Comparison of ENCODE assay signal across 2 cellular contexts in the genomic region with DNA sequence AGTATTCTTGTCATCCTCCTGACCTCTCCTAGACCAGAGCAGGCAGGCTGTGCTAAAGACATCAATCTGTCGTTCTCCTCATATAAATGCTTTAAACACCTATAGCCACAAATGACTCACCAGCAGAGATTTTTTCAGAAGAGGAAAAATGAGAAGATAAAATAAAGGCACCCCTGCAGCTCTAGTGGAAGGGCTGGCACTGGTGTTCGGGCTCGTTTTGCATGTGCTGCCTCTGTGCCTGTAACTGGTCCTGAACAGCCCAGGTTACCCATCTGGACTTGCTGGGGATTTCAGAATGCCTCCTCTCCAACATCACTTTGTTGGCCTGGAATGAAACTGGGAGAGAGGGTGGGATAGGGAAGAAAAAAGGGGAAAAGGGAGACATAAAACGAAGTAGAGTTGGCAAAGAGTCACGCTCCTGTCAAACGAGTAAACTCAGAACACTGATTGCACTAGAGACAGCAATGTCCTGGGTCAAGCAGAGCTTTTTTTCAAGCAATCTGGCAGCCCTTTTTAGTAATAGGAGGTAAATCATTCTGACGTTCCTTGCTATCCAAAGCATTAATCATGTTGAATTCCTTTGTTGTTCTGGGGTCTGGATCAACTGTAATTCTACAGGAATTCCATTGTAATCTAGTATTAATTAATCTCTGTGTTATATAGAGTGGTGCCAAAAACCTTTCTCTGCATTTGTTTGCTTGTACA.
TF ChIP-seq lines count a peak whose summit lies in the region.

No MANE protein-coding gene starts in this region.

TF ChIP-seq in HEK293, 187 proteins besides CTCF, POLR2A, EP300 and RAD21 (continued from another document and continues in another):
- TF ChIP-seq ZNF239 (tag by site-specific recombination; IDR thresholded peaks at IDR 0.05), result no peak
- no peak for TF ChIP-seq ZNF394 (tag by site-specific recombination; IDR thresholded peaks at IDR 0.05; ENCODE audit: borderline replicate concordance)
- TF ChIP-seq ZSCAN23 (tag by site-specific recombination; IDR thresholded peaks at IDR 0.05), result no peak
- peak; percentile 80 for TF ChIP-seq ZNF843 (tag by site-specific recombination; IDR thresholded peaks at IDR 0.05)
- TF ChIP-seq ZNF248 (tag by site-specific recombination; IDR thresholded peaks at IDR 0.05), result no peak
- TF ChIP-seq ZNF24 (tag by site-specific recombination; IDR thresholded peaks at IDR 0.05), result 0 out of 2 replicates have a peak, but pooled peaks have one; percentile 27
- no peak for TF ChIP-seq ZNF223 (tag by site-specific recombination; IDR thresholded peaks at IDR 0.05)
- no peak for TF ChIP-seq ZBTB48 (tag by site-specific recombination; IDR thresholded peaks at IDR 0.05)
- TF ChIP-seq SP3 (tag by site-specific recombination; IDR thresholded peaks at IDR 0.05), result no peak
- TF ChIP-seq, protein P1, sequence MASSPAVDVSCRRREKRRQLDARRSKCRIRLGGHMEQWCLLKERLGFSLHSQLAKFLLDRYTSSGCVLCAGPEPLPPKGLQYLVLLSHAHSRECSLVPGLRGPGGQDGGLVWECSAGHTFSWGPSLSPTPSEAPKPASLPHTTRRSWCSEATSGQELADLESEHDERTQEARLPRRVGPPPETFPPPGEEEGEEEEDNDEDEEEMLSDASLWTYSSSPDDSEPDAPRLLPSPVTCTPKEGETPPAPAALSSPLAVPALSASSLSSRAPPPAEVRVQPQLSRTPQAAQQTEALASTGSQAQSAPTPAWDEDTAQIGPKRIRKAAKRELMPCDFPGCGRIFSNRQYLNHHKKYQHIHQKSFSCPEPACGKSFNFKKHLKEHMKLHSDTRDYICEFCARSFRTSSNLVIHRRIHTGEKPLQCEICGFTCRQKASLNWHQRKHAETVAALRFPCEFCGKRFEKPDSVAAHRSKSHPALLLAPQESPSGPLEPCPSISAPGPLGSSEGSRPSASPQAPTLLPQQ (tag by site-specific recombination; IDR thresholded peaks at IDR 0.05), result 0 out of 2 replicates have a peak, but pooled peaks have one; percentile 23
- TF ChIP-seq MYNN (tag by site-specific recombination; IDR thresholded peaks at IDR 0.05; ENCODE audit: borderline replicate concordance), result peak; percentile 31; the same call in 1 of the 2 replicates
- TF ChIP-seq ZNF548 (tag by site-specific recombination; IDR thresholded peaks at IDR 0.05), result no peak
- no peak for TF ChIP-seq SCRT2 (tag by site-specific recombination; IDR thresholded peaks at IDR 0.05)
- peak; percentile 56 for TF ChIP-seq OSR2 (tag by site-specific recombination; IDR thresholded peaks at IDR 0.05)
- peak; percentile 52; the same call in 1 of the 2 replicates for TF ChIP-seq ZNF629 (tag by site-specific recombination; IDR thresholded peaks at IDR 0.05)
- peak; percentile 59 for TF ChIP-seq FEZF1 (tag by site-specific recombination; IDR thresholded peaks at IDR 0.05)
- TF ChIP-seq ZIC2 (tag by site-specific recombination; IDR thresholded peaks at IDR 0.05), result 0 out of 2 replicates have a peak, but pooled peaks have one; percentile 9
- no peak for TF ChIP-seq ZNF266 (tag by site-specific recombination; IDR thresholded peaks at IDR 0.05; ENCODE audit: low read depth)
- no peak for TF ChIP-seq ZNF626 (tag by site-specific recombination; IDR thresholded peaks at IDR 0.05)
- TF ChIP-seq BCL11A (tag by site-specific recombination; IDR thresholded peaks at IDR 0.05; ENCODE audit: low read depth), result peak; percentile 82
- TF ChIP-seq, protein P2, sequence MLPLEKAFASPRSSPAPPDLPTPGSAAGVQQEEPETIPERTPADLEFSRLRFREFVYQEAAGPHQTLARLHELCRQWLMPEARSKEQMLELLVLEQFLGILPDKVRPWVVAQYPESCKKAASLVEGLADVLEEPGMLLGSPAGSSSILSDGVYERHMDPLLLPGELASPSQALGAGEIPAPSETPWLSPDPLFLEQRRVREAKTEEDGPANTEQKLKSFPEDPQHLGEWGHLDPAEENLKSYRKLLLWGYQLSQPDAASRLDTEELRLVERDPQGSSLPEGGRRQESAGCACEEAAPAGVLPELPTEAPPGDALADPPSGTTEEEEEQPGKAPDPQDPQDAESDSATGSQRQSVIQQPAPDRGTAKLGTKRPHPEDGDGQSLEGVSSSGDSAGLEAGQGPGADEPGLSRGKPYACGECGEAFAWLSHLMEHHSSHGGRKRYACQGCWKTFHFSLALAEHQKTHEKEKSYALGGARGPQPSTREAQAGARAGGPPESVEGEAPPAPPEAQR (tag by site-specific recombination; IDR thresholded peaks at IDR 0.05), result no peak
- TF ChIP-seq, protein P3, sequence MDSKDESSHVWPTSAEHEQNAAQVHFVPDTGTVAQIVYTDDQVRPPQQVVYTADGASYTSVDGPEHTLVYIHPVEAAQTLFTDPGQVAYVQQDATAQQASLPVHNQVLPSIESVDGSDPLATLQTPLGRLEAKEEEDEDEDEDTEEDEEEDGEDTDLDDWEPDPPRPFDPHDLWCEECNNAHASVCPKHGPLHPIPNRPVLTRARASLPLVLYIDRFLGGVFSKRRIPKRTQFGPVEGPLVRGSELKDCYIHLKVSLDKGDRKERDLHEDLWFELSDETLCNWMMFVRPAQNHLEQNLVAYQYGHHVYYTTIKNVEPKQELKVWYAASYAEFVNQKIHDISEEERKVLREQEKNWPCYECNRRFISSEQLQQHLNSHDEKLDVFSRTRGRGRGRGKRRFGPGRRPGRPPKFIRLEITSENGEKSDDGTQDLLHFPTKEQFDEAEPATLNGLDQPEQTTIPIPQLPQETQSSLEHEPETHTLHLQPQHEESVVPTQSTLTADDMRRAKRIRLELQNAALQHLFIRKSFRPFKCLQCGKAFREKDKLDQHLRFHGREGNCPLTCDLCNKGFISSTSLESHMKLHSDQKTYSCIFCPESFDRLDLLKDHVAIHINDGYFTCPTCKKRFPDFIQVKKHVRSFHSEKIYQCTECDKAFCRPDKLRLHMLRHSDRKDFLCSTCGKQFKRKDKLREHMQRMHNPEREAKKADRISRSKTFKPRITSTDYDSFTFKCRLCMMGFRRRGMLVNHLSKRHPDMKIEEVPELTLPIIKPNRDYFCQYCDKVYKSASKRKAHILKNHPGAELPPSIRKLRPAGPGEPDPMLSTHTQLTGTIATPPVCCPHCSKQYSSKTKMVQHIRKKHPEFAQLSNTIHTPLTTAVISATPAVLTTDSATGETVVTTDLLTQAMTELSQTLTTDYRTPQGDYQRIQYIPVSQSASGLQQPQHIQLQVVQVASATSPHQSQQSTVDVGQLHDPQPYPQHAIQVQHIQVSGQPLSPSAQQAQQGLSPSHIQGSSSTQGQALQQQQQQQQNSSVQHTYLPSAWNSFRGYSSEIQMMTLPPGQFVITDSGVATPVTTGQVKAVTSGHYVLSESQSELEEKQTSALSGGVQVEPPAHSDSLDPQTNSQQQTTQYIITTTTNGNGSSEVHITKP (tag by site-specific recombination; IDR thresholded peaks at IDR 0.05), result peak; percentile 82
- TF ChIP-seq ZNF202 (tag by site-specific recombination; IDR thresholded peaks at IDR 0.05; ENCODE audit: borderline replicate concordance), result no peak
- peak; percentile 72 for TF ChIP-seq GLIS1 (tag by site-specific recombination; IDR thresholded peaks at IDR 0.05)
- TF ChIP-seq ZNF221 (tag by site-specific recombination; IDR thresholded peaks at IDR 0.05; ENCODE audit: borderline replicate concordance), result no peak

TF ChIP-seq in SK-N-SH, 30 proteins besides CTCF, POLR2A, EP300 and RAD21 (continued from another document):
- TF ChIP-seq, protein P4, sequence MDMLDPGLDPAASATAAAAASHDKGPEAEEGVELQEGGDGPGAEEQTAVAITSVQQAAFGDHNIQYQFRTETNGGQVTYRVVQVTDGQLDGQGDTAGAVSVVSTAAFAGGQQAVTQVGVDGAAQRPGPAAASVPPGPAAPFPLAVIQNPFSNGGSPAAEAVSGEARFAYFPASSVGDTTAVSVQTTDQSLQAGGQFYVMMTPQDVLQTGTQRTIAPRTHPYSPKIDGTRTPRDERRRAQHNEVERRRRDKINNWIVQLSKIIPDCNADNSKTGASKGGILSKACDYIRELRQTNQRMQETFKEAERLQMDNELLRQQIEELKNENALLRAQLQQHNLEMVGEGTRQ (IDR thresholded peaks at IDR 0.05; ENCODE audit: borderline replicate concordance, low read depth, low read length), result no peak
- TF ChIP-seq EZH2phosphoT487 (IDR thresholded peaks at IDR 0.05; ENCODE audit: borderline replicate concordance, low read depth) (no peak), MXI1 (IDR thresholded peaks at IDR 0.05; ENCODE audit: low read depth, low read length) (no peak), TEAD4 (IDR thresholded peaks at IDR 0.05; ENCODE audit: borderline replicate concordance, insufficient read depth) (peak; percentile 93), TCF12 (IDR thresholded peaks at IDR 0.05) (peak; percentile 88), CHD2 (IDR thresholded peaks at IDR 0.05; ENCODE audit: low read length, partially characterized antibody) (no peak), FOSL2 (IDR thresholded peaks at IDR 0.05; ENCODE audit: borderline replicate concordance, low read depth) (peak; percentile 25), TAF1 (IDR thresholded peaks at IDR 0.05; ENCODE audit: borderline replicate concordance, low read depth, low read length) (no peak), RCOR1 (IDR thresholded peaks at IDR 0.05; ENCODE audit: low read length) (peak; percentile 54; the same call in 1 of the 2 replicates), YY1 (IDR thresholded peaks at IDR 0.05; ENCODE audit: low read depth) (no peak), MEF2A (IDR thresholded peaks at IDR 0.05; ENCODE audit: borderline replicate concordance, low read depth) (no peak), GABPA (IDR thresholded peaks at IDR 0.05; ENCODE audit: low read depth) (no peak), ELF1 (IDR thresholded peaks at IDR 0.05) (no peak), RXRA (IDR thresholded peaks at IDR 0.05; ENCODE audit: borderline replicate concordance, low read depth) (peak; percentile 52), GATA2 (CRISPR knock-in tag; IDR thresholded peaks at IDR 0.05) (peak; percentile 19; the same call in 1 of the 2 replicates), FOXJ3 (CRISPR knock-in tag; IDR thresholded peaks at IDR 0.05) (no peak), SMC3 (IDR thresholded peaks at IDR 0.05; ENCODE audit: low read depth, low read length) (no peak)
- TF ChIP-seq, protein P5, sequence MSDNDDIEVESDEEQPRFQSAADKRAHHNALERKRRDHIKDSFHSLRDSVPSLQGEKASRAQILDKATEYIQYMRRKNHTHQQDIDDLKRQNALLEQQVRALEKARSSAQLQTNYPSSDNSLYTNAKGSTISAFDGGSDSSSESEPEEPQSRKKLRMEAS (IDR thresholded peaks at IDR 0.05; ENCODE audit: low read depth), result no peak
- TF ChIP-seq, protein P6, sequence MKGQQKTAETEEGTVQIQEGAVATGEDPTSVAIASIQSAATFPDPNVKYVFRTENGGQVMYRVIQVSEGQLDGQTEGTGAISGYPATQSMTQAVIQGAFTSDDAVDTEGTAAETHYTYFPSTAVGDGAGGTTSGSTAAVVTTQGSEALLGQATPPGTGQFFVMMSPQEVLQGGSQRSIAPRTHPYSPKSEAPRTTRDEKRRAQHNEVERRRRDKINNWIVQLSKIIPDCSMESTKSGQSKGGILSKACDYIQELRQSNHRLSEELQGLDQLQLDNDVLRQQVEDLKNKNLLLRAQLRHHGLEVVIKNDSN (IDR thresholded peaks at IDR 0.05; ENCODE audit: borderline replicate concordance, low read depth), result no peak
- TF ChIP-seq, protein P7, sequence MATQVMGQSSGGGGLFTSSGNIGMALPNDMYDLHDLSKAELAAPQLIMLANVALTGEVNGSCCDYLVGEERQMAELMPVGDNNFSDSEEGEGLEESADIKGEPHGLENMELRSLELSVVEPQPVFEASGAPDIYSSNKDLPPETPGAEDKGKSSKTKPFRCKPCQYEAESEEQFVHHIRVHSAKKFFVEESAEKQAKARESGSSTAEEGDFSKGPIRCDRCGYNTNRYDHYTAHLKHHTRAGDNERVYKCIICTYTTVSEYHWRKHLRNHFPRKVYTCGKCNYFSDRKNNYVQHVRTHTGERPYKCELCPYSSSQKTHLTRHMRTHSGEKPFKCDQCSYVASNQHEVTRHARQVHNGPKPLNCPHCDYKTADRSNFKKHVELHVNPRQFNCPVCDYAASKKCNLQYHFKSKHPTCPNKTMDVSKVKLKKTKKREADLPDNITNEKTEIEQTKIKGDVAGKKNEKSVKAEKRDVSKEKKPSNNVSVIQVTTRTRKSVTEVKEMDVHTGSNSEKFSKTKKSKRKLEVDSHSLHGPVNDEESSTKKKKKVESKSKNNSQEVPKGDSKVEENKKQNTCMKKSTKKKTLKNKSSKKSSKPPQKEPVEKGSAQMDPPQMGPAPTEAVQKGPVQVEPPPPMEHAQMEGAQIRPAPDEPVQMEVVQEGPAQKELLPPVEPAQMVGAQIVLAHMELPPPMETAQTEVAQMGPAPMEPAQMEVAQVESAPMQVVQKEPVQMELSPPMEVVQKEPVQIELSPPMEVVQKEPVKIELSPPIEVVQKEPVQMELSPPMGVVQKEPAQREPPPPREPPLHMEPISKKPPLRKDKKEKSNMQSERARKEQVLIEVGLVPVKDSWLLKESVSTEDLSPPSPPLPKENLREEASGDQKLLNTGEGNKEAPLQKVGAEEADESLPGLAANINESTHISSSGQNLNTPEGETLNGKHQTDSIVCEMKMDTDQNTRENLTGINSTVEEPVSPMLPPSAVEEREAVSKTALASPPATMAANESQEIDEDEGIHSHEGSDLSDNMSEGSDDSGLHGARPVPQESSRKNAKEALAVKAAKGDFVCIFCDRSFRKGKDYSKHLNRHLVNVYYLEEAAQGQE (IDR thresholded peaks at IDR 0.05; ENCODE audit: low read depth, low read length), result no peak
- TF ChIP-seq, protein P8, sequence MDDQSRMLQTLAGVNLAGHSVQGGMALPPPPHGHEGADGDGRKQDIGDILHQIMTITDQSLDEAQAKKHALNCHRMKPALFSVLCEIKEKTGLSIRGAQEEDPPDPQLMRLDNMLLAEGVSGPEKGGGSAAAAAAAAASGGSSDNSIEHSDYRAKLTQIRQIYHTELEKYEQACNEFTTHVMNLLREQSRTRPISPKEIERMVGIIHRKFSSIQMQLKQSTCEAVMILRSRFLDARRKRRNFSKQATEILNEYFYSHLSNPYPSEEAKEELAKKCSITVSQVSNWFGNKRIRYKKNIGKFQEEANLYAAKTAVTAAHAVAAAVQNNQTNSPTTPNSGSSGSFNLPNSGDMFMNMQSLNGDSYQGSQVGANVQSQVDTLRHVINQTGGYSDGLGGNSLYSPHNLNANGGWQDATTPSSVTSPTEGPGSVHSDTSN (IDR thresholded peaks at IDR 0.05), result peak; percentile 98
- TF ChIP-seq, protein P9, sequence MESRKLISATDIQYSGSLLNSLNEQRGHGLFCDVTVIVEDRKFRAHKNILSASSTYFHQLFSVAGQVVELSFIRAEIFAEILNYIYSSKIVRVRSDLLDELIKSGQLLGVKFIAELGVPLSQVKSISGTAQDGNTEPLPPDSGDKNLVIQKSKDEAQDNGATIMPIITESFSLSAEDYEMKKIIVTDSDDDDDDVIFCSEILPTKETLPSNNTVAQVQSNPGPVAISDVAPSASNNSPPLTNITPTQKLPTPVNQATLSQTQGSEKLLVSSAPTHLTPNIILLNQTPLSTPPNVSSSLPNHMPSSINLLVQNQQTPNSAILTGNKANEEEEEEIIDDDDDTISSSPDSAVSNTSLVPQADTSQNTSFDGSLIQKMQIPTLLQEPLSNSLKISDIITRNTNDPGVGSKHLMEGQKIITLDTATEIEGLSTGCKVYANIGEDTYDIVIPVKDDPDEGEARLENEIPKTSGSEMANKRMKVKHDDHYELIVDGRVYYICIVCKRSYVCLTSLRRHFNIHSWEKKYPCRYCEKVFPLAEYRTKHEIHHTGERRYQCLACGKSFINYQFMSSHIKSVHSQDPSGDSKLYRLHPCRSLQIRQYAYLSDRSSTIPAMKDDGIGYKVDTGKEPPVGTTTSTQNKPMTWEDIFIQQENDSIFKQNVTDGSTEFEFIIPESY (IDR thresholded peaks at IDR 0.05; ENCODE audit: borderline replicate concordance, low read depth), result peak; percentile 29; the same call in 1 of the 2 replicates
- TF ChIP-seq, protein P10, sequence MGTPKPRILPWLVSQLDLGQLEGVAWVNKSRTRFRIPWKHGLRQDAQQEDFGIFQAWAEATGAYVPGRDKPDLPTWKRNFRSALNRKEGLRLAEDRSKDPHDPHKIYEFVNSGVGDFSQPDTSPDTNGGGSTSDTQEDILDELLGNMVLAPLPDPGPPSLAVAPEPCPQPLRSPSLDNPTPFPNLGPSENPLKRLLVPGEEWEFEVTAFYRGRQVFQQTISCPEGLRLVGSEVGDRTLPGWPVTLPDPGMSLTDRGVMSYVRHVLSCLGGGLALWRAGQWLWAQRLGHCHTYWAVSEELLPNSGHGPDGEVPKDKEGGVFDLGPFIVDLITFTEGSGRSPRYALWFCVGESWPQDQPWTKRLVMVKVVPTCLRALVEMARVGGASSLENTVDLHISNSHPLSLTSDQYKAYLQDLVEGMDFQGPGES (IDR thresholded peaks at IDR 0.05; ENCODE audit: low read depth, low read length), result no peak
